8 cellular contexts compared by ENCODE assay signal in the genomic region with DNA sequence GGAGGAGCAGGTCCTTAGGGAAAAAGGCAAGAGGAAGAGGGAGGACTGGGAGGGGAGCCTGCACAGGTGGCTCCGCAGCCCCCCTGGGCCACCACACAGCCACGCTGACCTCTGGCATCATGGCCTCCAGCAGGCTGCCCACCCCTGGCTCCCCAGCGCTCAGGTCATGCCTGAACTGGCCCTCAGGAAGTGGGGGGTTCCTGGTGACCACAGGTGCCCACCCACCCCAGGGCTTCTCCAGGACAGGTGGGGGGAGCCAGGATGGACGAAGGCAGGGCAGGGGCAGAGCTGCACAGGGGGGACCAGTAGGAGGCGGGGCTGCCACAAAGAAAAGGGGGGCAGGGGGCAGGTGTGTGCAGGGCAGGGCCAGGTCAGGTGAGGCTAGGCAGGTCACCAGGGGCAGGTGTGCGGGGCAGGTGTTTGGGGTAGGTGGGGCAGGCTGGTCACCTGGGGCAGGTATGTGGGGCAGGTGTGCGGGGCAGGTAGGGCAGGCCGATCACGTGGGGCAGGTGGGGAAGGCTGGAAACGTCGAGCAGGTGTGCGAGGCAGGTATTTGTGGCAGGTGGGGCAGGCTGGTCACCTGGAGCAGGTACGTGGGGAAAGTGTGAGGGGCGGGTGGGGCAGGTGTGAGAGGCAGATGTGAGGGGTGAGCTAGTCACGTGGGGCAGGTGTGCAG. TPM values are rescaled to one million over a fixed set of nuclear protein-coding genes. Genes with fewer than 3 reads are reported as not detected.
DNase-seq lines count a peak whose midpoint lies in the region; ATAC-seq and TF ChIP-seq lines count a peak whose summit lies in the region.

No MANE protein-coding gene starts in this region.

- peak overlapping the region; percentile 61 for H3K4me3 ChIP-seq in SJSA1
- H3K4me3 ChIP-seq in foreskin fibroblast (ENCODE audit: low read depth in 1 of 2, low read length in 2 of 2), result peak overlapping the region; percentile 52 to 78
- peak overlapping the region in 4 of 5 donors; percentile 32 to 88 (median 62) for H3K4me3 ChIP-seq in subcutaneous abdominal adipose tissue (ENCODE audit: low read depth in 1 of 5, low read length in 5 of 5)

- no peaks in the 10 kb centered on the region for H3K36me3 ChIP-seq in SJSA1
- peaks cover 0 to 14% (median 7%) of the 10 kb centered on the region in 5 donors for H3K36me3 ChIP-seq in subcutaneous abdominal adipose tissue (ENCODE audit: control insufficient read depth in 5 of 5, insufficient read depth in 5 of 5, low read length in 5 of 5)

- H3K9me3 ChIP-seq in SJSA1 (replicated peaks), result no peaks in the 10 kb centered on the region
- no peaks in the 10 kb centered on the region for H3K9me3 ChIP-seq in subcutaneous abdominal adipose tissue (ENCODE audit: control insufficient read depth in 5 of 5, low read length in 5 of 5)

- H3K27ac ChIP-seq in SJSA1 (no peak overlapping the region), subcutaneous abdominal adipose tissue (ENCODE audit: low read depth, low read length) (peak overlapping the region; percentile 44)

- TF ChIP-seq CTCF in foreskin fibroblast (IDR thresholded peaks at IDR 0.05; ENCODE audit: low read depth, low read length), result no peak

- H3K27me3 ChIP-seq in SJSA1 (replicated peaks) (no peaks in the 10 kb centered on the region), subcutaneous abdominal adipose tissue (ENCODE audit: control insufficient read depth in 5 of 5, insufficient read depth in 4 of 5, low read length in 5 of 5) (no peaks in the 10 kb centered on the region)

- peak overlapping the region in 4 of 5 donors; percentile 26 to 72 (median 44) for H3K9ac ChIP-seq in subcutaneous abdominal adipose tissue (ENCODE audit: low read length in 5 of 5)

- no peak for ATAC-seq in HG03175 (IDR thresholded peaks at IDR 0.05; ENCODE audit: unreplicated experiment)

- H3K4me1 ChIP-seq in SJSA1 (replicated peaks) (peaks cover 7% of the 10 kb centered on the region), subcutaneous abdominal adipose tissue (ENCODE audit: control insufficient read depth in 5 of 5, insufficient read depth in 5 of 5, low read length in 5 of 5) (peaks cover 0 to 45% (median 35%) of the 10 kb centered on the region in 5 donors)

- H3K4me1 Mint-ChIP-seq in T-helper 2 cell treated with Interferon-gamma antibody and Interleukin-4, amounts not matched to agents 5 μg/mL and 100 μg/mL, for 36 hours (ENCODE audit: low read depth), result peaks cover 42% of the 10 kb centered on the region

- no peaks in the 10 kb centered on the region for H3K27me3 Mint-ChIP-seq in T-helper 2 cell treated with Interferon-gamma antibody and Interleukin-4, amounts not matched to agents 5 μg/mL and 100 μg/mL, for 36 hours (ENCODE audit: low read depth)

- H3K9me3 Mint-ChIP-seq in T-helper 2 cell treated with Interferon-gamma antibody and Interleukin-4, amounts not matched to agents 5 μg/mL and 100 μg/mL, for 36 hours, result no peaks in the 10 kb centered on the region

- peak overlapping the region; percentile 96 for H3K27ac Mint-ChIP-seq in T-helper 2 cell treated with Interferon-gamma antibody and Interleukin-4, amounts not matched to agents 5 μg/mL and 100 μg/mL, for 36 hours

- H3K36me3 Mint-ChIP-seq in T-helper 2 cell treated with Interferon-gamma antibody and Interleukin-4, amounts not matched to agents 5 μg/mL and 100 μg/mL, for 36 hours (ENCODE audit: low read depth), result peaks cover 18% of the 10 kb centered on the region

- no peak for DNase-seq in T-helper 2 cell treated with Interferon-gamma antibody and Interleukin-4, amounts not matched to agents 5 μg/mL and 100 μg/mL, for 36 hours (ENCODE audit: low spot score)
- DNase-seq in T-helper 2 cell, result no peak
- no peak for DNase-seq in SJSA1 (ENCODE audit: low read depth in 1 of 2, low spot score in 2 of 2)
- no peak for DNase-seq in foreskin fibroblast
- DNase-seq in NCI-H524 (lab: John Stamatoyannopoulos, UW), result no peak
- DNase-seq in activated gamma-delta T cell (lab: John Stamatoyannopoulos, UW), result no peak

- H3K4me3 Mint-ChIP-seq in T-helper 2 cell treated with Interferon-gamma antibody and Interleukin-4, amounts not matched to agents 5 μg/mL and 100 μg/mL, for 36 hours, result peak overlapping the region; percentile 86

RNA-seq across cellular contexts. Expression of gene DEAF1, which starts 1.0 kb away (rescaled TPM):
- 4.4 and 8.0 TPM in 2 replicates for total RNA-seq in SJSA1 (2014; rRNA removed; shearing (Covaris generic))

RNA-seq across cellular contexts. Expression of gene TMEM80, which starts 1.6 kb away (rescaled TPM):
- total RNA-seq in SJSA1 (2014; rRNA removed; shearing (Covaris generic)), result 16.0 and 16.7 TPM in 2 replicates

RNA-seq across cellular contexts. Expression of gene EPS8L2, which starts 12.0 kb away (rescaled TPM):
- not detected in 2 replicates for total RNA-seq in SJSA1 (2014; rRNA removed; shearing (Covaris generic))

RNA-seq across cellular contexts. Expression of gene TALDO1, which starts 53.2 kb away (rescaled TPM):
- 159 and 302 TPM in 2 replicates for total RNA-seq in SJSA1 (2014; rRNA removed; shearing (Covaris generic))

RNA-seq across cellular contexts. Expression of gene DRD4, which starts 57.0 kb away (rescaled TPM):
- not detected in 2 replicates for total RNA-seq in SJSA1 (2014; rRNA removed; shearing (Covaris generic))
